Comparison of ENCODE assay signal across 8 cellular contexts in the genomic region with DNA sequence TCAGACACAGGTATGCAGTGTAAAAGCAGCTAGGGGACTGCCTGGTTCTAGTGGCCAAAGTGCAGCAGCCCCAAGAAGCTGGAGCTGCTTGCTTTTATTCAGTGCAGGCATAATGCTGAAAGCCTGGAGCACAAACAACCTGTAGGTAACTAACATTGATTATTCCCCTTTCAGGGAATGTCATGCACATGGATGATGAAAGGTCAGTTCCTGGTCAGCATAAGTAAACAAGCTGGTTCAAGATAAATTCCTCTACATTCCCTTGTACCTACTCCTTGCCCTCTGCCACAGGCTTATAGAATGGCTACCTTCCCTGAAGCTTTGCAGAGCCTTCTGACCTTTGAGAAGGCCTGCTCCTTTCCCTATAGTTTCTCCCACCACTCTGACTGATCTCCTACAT.
"Had no signal": no experiment of that assay in that cellular context is flagged by ENCODE, and none has a peak within 500 bp of the region (broad histone marks: within the 10 kb centered on the region; RNA-seq: fewer than 3 reads in every experiment).

No MANE protein-coding gene starts in this region.

- H2AFZ ChIP-seq: GM23248 had no signal

- H3K36me3 ChIP-seq: HAP-1 had no signal

- H3K9ac ChIP-seq: GM23248 had no signal

- H3K4me3 ChIP-seq: GM23248, HAP-1, K562 had no signal

- H3K4me1 ChIP-seq: HAP-1 had no signal

- H3K9me3 ChIP-seq: HAP-1 had no signal

- DNase-seq: GM23248, GOT3, H7, HFFc6, IMR-90 had no signal

- H3K27ac ChIP-seq: GM23248 had no signal

- ATAC-seq: HCT116, K562 had no signal
